ENCODE assay signal across 1 cellular context in the genomic region with DNA sequence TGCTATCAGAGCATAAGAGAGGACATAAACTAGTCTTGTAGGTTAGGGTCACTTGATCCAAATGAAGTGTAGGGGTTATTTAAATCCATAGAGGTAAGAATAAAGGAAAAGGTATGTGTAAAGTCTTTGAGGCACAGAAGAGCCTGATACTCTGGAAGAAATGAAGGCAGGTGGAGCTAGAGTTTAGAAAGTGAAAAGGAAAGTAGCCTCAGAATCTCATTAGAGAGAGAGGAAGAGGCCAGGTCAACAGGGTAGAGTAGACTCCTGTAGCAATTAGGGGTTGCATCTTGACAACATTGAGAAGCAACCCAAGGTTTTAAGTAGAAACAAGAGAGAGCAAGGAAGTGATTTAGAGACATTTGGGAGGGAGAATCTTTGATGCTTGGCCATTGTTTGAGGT.
TF ChIP-seq lines count a peak whose summit lies in the region.

No MANE protein-coding gene starts in this region.

TF ChIP-seq in HCT116, 20 proteins besides CTCF, POLR2A, EP300 and RAD21 (continued from another document):
- no peak for TF ChIP-seq FOSL1 (IDR thresholded peaks at IDR 0.05; ENCODE audit: low read depth)
- TF ChIP-seq, protein P1, sequence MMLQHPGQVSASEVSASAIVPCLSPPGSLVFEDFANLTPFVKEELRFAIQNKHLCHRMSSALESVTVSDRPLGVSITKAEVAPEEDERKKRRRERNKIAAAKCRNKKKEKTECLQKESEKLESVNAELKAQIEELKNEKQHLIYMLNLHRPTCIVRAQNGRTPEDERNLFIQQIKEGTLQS (IDR thresholded peaks at IDR 0.05): no peak
- TF ChIP-seq CEBPB (IDR thresholded peaks at IDR 0.05; ENCODE audit: low read depth): no peak
- TF ChIP-seq CBX3 (IDR thresholded peaks at IDR 0.05; ENCODE audit: low read depth): no peak
- TF ChIP-seq SP1 (IDR thresholded peaks at IDR 0.05; ENCODE audit: low read depth): no peak
- no peak for TF ChIP-seq SRF (IDR thresholded peaks at IDR 0.05; ENCODE audit: low read depth)
- TF ChIP-seq SIN3A (IDR thresholded peaks at IDR 0.05; ENCODE audit: low read depth): no peak
- TF ChIP-seq ZFX (IDR thresholded peaks at IDR 0.05): no peak
- TF ChIP-seq, protein P2, sequence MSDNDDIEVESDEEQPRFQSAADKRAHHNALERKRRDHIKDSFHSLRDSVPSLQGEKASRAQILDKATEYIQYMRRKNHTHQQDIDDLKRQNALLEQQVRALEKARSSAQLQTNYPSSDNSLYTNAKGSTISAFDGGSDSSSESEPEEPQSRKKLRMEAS (IDR thresholded peaks at IDR 0.05): no peak
